Comparison of ENCODE assay signal across 1 cellular context in the genomic region with DNA sequence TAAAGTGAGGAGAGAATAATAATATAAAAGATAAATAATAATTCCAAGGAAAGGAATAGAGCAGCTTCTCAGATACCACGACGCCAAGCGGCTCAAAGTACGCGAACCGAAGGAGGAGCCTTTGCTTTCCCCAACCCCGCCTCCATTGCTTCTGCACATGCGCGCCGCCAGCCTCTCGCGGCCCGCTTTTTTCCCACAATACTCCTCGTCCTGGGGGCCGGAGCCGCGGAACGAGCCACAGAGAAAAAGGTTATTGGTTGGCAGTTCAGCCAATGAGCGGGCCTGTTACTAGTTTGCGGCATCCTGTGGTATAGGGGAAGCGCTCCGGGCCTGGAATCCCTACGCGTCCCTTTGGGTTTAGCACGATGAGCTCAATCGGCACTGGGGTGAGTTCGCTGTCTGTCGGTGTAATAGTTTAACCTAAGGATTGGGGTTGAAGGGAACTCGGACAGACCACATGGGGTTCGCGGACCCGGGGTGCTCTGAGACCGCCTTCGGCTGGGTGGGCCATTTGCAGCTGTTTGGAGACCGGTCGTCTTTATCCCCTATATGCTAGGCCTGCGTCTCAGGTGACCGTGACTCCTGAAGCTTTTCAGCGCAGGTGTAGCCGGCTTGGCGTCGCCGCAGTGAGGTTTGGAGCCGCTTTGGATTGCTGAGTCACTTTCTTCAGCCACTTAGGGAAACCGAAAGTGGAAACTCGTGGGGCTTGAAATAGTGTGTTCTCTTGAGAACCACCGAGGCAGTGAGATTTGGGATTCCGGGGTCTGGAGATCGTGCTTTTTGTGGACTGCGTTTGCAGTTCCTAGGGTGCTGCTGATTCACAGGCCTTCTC.
TF ChIP-seq lines count a peak whose summit lies in the region.

Gene PSMA3 (plus strand): TSS at position 288 of the 832 bp plus-strand sequence. CDS start 78 bp downstream, at position 366.

TF ChIP-seq in HepG2, 621 proteins besides CTCF, POLR2A, EP300 and RAD21 (continued from another document and continues in another):
- TF ChIP-seq, protein P1, sequence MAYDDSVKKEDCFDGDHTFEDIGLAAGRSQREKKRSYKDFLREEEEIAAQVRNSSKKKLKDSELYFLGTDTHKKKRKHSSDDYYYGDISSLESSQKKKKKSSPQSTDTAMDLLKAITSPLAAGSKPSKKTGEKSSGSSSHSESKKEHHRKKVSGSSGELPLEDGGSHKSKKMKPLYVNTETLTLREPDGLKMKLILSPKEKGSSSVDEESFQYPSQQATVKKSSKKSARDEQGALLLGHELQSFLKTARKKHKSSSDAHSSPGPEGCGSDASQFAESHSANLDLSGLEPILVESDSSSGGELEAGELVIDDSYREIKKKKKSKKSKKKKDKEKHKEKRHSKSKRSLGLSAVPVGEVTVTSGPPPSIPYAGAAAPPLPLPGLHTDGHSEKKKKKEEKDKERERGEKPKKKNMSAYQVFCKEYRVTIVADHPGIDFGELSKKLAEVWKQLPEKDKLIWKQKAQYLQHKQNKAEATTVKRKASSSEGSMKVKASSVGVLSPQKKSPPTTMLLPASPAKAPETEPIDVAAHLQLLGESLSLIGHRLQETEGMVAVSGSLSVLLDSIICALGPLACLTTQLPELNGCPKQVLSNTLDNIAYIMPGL (CRISPR knock-in tag; IDR thresholded peaks at IDR 0.05; ENCODE audit: borderline replicate concordance in 1 of 2, low read depth in 1 of 2), result peak; percentile 45 to 71; a peak in 1 of 4 replicates
- no peak for TF ChIP-seq ZNF891 (CRISPR knock-in tag; IDR thresholded peaks at IDR 0.05)
- TF ChIP-seq PBX2 (CRISPR knock-in tag; IDR thresholded peaks at IDR 0.05), result no peak
- TF ChIP-seq ZNF367 (CRISPR knock-in tag; IDR thresholded peaks at IDR 0.05; ENCODE audit: borderline replicate concordance), result no peak
- no peak for TF ChIP-seq ZNF549 (CRISPR knock-in tag; IDR thresholded peaks at IDR 0.05)
- no peak for TF ChIP-seq NFRKB (IDR thresholded peaks at IDR 0.05)
- no peak for TF ChIP-seq ZNF75D (CRISPR knock-in tag; IDR thresholded peaks at IDR 0.05; ENCODE audit: borderline replicate concordance)
- TF ChIP-seq, protein P2, sequence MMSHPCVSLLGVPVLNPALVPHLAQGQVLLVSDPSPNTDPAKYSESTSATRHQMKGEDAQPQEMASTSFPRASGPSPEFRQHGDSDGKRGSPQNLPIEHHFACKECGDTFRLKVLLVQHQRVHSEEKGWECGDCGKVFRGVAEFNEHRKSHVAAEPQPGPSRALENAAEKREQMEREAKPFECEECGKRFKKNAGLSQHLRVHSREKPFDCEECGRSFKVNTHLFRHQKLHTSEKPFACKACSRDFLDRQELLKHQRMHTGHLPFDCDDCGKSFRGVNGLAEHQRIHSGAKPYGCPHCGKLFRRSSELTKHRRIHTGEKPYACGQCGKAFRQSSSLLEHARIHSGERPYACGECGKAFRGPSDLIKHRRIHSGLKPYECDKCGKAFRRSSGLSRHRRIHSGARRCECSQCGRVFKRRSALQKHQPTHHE (CRISPR knock-in tag; IDR thresholded peaks at IDR 0.05; ENCODE audit: borderline replicate concordance), result no peak; the same call in 1 of the 2 replicates
- no peak for TF ChIP-seq HMGA1 (CRISPR knock-in tag; conservative IDR thresholded peaks at IDR 0.05)
- TF ChIP-seq JUND (CRISPR knock-in tag; IDR thresholded peaks at IDR 0.05), result no peak
- TF ChIP-seq ATF6 (CRISPR knock-in tag; conservative IDR thresholded peaks at IDR 0.05), result no peak
- no peak for TF ChIP-seq ZNF282 (IDR thresholded peaks at IDR 0.05; ENCODE audit: partially characterized antibody)
- peak; percentile 92 for TF ChIP-seq NFYB (CRISPR knock-in tag; IDR thresholded peaks at IDR 0.05)
- no peak for TF ChIP-seq ETV6 (CRISPR knock-in tag; conservative IDR thresholded peaks at IDR 0.05)
- TF ChIP-seq ZFAT (CRISPR knock-in tag; conservative IDR thresholded peaks at IDR 0.05), result no peak
- TF ChIP-seq SIX1 (CRISPR knock-in tag; IDR thresholded peaks at IDR 0.05; ENCODE audit: borderline replicate concordance), result peak; percentile 5; the same call in 1 of the 2 replicates
- TF ChIP-seq GLI4 (CRISPR knock-in tag; IDR thresholded peaks at IDR 0.05; ENCODE audit: borderline replicate concordance), result no peak; the same call in 1 of the 2 replicates
- TF ChIP-seq JARID2 (CRISPR knock-in tag; IDR thresholded peaks at IDR 0.05; ENCODE audit: insufficient replicate concordance), result no peak
- TF ChIP-seq ZNF468 (CRISPR knock-in tag; IDR thresholded peaks at IDR 0.05), result no peak
- no peak for TF ChIP-seq SCMH1 (CRISPR knock-in tag; IDR thresholded peaks at IDR 0.05; ENCODE audit: borderline replicate concordance)
- TF ChIP-seq ZNF607 (CRISPR knock-in tag; IDR thresholded peaks at IDR 0.05; ENCODE audit: borderline replicate concordance), result peak; percentile 81; the same call in 1 of the 2 replicates
- no peak for TF ChIP-seq SSRP1 (CRISPR knock-in tag; IDR thresholded peaks at IDR 0.05)
- TF ChIP-seq, protein P3, sequence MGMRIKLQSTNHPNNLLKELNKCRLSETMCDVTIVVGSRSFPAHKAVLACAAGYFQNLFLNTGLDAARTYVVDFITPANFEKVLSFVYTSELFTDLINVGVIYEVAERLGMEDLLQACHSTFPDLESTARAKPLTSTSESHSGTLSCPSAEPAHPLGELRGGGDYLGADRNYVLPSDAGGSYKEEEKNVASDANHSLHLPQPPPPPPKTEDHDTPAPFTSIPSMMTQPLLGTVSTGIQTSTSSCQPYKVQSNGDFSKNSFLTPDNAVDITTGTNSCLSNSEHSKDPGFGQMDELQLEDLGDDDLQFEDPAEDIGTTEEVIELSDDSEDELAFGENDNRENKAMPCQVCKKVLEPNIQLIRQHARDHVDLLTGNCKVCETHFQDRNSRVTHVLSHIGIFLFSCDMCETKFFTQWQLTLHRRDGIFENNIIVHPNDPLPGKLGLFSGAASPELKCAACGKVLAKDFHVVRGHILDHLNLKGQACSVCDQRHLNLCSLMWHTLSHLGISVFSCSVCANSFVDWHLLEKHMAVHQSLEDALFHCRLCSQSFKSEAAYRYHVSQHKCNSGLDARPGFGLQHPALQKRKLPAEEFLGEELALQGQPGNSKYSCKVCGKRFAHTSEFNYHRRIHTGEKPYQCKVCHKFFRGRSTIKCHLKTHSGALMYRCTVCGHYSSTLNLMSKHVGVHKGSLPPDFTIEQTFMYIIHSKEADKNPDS (CRISPR knock-in tag; IDR thresholded peaks at IDR 0.05), result no peak
- TF ChIP-seq ZNF224 (CRISPR knock-in tag; IDR thresholded peaks at IDR 0.05), result 0 out of 2 replicates have a peak, but pooled peaks have one; percentile 22
- TF ChIP-seq, protein P4, sequence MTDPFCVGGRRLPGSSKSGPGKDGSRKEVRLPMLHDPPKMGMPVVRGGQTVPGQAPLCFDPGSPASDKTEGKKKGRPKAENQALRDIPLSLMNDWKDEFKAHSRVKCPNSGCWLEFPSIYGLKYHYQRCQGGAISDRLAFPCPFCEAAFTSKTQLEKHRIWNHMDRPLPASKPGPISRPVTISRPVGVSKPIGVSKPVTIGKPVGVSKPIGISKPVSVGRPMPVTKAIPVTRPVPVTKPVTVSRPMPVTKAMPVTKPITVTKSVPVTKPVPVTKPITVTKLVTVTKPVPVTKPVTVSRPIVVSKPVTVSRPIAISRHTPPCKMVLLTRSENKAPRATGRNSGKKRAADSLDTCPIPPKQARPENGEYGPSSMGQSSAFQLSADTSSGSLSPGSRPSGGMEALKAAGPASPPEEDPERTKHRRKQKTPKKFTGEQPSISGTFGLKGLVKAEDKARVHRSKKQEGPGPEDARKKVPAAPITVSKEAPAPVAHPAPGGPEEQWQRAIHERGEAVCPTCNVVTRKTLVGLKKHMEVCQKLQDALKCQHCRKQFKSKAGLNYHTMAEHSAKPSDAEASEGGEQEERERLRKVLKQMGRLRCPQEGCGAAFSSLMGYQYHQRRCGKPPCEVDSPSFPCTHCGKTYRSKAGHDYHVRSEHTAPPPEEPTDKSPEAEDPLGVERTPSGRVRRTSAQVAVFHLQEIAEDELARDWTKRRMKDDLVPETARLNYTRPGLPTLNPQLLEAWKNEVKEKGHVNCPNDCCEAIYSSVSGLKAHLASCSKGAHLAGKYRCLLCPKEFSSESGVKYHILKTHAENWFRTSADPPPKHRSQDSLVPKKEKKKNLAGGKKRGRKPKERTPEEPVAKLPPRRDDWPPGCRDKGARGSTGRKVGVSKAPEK (CRISPR knock-in tag; IDR thresholded peaks at IDR 0.05; ENCODE audit: borderline replicate concordance), result no peak
- 0 out of 2 replicates have a peak, but pooled peaks have one; percentile 25 for TF ChIP-seq RNF2 (conservative IDR thresholded peaks at IDR 0.05; ENCODE audit: low read depth)
- TF ChIP-seq RCOR2 (CRISPR knock-in tag; IDR thresholded peaks at IDR 0.05), result no peak
- TF ChIP-seq ZSCAN9 (CRISPR knock-in tag; IDR thresholded peaks at IDR 0.05; ENCODE audit: borderline replicate concordance), result no peak; the same call in 1 of the 2 replicates
- TF ChIP-seq, protein P5, sequence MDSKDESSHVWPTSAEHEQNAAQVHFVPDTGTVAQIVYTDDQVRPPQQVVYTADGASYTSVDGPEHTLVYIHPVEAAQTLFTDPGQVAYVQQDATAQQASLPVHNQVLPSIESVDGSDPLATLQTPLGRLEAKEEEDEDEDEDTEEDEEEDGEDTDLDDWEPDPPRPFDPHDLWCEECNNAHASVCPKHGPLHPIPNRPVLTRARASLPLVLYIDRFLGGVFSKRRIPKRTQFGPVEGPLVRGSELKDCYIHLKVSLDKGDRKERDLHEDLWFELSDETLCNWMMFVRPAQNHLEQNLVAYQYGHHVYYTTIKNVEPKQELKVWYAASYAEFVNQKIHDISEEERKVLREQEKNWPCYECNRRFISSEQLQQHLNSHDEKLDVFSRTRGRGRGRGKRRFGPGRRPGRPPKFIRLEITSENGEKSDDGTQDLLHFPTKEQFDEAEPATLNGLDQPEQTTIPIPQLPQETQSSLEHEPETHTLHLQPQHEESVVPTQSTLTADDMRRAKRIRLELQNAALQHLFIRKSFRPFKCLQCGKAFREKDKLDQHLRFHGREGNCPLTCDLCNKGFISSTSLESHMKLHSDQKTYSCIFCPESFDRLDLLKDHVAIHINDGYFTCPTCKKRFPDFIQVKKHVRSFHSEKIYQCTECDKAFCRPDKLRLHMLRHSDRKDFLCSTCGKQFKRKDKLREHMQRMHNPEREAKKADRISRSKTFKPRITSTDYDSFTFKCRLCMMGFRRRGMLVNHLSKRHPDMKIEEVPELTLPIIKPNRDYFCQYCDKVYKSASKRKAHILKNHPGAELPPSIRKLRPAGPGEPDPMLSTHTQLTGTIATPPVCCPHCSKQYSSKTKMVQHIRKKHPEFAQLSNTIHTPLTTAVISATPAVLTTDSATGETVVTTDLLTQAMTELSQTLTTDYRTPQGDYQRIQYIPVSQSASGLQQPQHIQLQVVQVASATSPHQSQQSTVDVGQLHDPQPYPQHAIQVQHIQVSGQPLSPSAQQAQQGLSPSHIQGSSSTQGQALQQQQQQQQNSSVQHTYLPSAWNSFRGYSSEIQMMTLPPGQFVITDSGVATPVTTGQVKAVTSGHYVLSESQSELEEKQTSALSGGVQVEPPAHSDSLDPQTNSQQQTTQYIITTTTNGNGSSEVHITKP (CRISPR knock-in tag; IDR thresholded peaks at IDR 0.05; ENCODE audit: low read depth), result no peak
- TF ChIP-seq MATR3 (CRISPR knock-in tag; IDR thresholded peaks at IDR 0.05), result no peak
- TF ChIP-seq BHLHE40 (IDR thresholded peaks at IDR 0.05; ENCODE audit: low read length), result no peak
